In genomic region chr4:21450331-21450730, GRCh38 we compare ENCODE assay signal across 2 cellular contexts.
TF ChIP-seq lines count a peak whose summit lies in the region.

No MANE protein-coding gene starts in this region.

TF ChIP-seq in IMR-90, 13 proteins besides CTCF, POLR2A, EP300 and RAD21 (continued from another document):
- no peak for TF ChIP-seq USF2 (IDR thresholded peaks at IDR 0.05; ENCODE audit: low read depth, low read length)
TF ChIP-seq in IMR-90: peak in this region for 1.

TF ChIP-seq in K562, 482 proteins besides CTCF, POLR2A, EP300 and RAD21 (continued from another document):
- TF ChIP-seq TAF9B (IDR thresholded peaks at IDR 0.05; ENCODE audit: partially characterized antibody): no peak
